In genomic region chr3:37967252-37967881, GRCh38 we compare ENCODE assay signal across 1 cellular context.
A peak's percentile ranks its signal among the peaks of the same experiment; 100 is the strongest.
TF ChIP-seq lines count a peak whose summit lies in the region.

No MANE protein-coding gene starts in this region.

TF ChIP-seq in HepG2, 621 proteins besides CTCF, POLR2A, EP300 and RAD21 (continued from another document):
- TF ChIP-seq ZNF280D (CRISPR knock-in tag; IDR thresholded peaks at IDR 0.05) (0 out of 2 replicates have a peak, but pooled peaks have one; percentile 36), ARID4A (CRISPR knock-in tag; IDR thresholded peaks at IDR 0.05; ENCODE audit: borderline replicate concordance) (peak; percentile 40; the same call in 1 of the 2 replicates), ZNF772 (CRISPR knock-in tag; IDR thresholded peaks at IDR 0.05) (no peak), ZNF570 (CRISPR knock-in tag; IDR thresholded peaks at IDR 0.05; ENCODE audit: borderline replicate concordance) (no peak), ZNF484 (CRISPR knock-in tag; IDR thresholded peaks at IDR 0.05; ENCODE audit: borderline replicate concordance, low read depth) (no peak), ZNF143 (CRISPR knock-in tag; IDR thresholded peaks at IDR 0.05) (no peak), YY1 (IDR thresholded peaks at IDR 0.05; ENCODE audit: insufficient read depth, insufficient replicate concordance, low read depth, low read length) (peak; percentile 50), TEF (CRISPR knock-in tag; IDR thresholded peaks at IDR 0.05) (no peak), ZFX (CRISPR knock-in tag; IDR thresholded peaks at IDR 0.05; ENCODE audit: low read depth) (0 out of 2 replicates have a peak, but pooled peaks have one; percentile 23), ZNF891 (CRISPR knock-in tag; IDR thresholded peaks at IDR 0.05) (no peak), PBX3 (CRISPR knock-in tag; IDR thresholded peaks at IDR 0.05; ENCODE audit: borderline replicate concordance) (no peak), ZFP91 (CRISPR knock-in tag; IDR thresholded peaks at IDR 0.05; ENCODE audit: borderline replicate concordance) (peak; percentile 65), FOXO4 (CRISPR knock-in tag; conservative IDR thresholded peaks at IDR 0.05) (no peak), TFDP1 (CRISPR knock-in tag; IDR thresholded peaks at IDR 0.05; ENCODE audit: borderline replicate concordance) (0 out of 2 replicates have a peak, but pooled peaks have one; percentile 13), RXRB (CRISPR knock-in tag; IDR thresholded peaks at IDR 0.05; ENCODE audit: borderline replicate concordance) (0 out of 2 replicates have a peak, but pooled peaks have one; percentile 28), SRSF9 (IDR thresholded peaks at IDR 0.05; ENCODE audit: borderline replicate concordance, insufficient read depth, low read depth, low read length, poor library complexity, severe bottlenecking) (no peak), ZNF556 (CRISPR knock-in tag; IDR thresholded peaks at IDR 0.05; ENCODE audit: borderline replicate concordance) (peak; percentile 54; the same call in 1 of the 2 replicates), ISL2 (CRISPR knock-in tag; IDR thresholded peaks at IDR 0.05) (no peak), AGO2 (optimal IDR thresholded peaks at IDR 0.05; ENCODE audit: low read depth, low read length) (peak; percentile 39), ARID5B (CRISPR knock-in tag; IDR thresholded peaks at IDR 0.05) (peak; percentile 47; the same call in 1 of the 2 replicates), TCF12 (IDR thresholded peaks at IDR 0.05) (no peak), TCF12 (CRISPR knock-in tag; IDR thresholded peaks at IDR 0.05) (no peak), TEAD3 (CRISPR knock-in tag; optimal IDR thresholded peaks at IDR 0.05; ENCODE audit: borderline replicate concordance) (peak; percentile 38), ZNF740 (CRISPR knock-in tag; IDR thresholded peaks at IDR 0.05) (no peak), MED1 (CRISPR knock-in tag; IDR thresholded peaks at IDR 0.05) (peak; percentile 34; the same call in 1 of the 2 replicates), NBN (conservative IDR thresholded peaks at IDR 0.05) (no peak), ZNF512 (CRISPR knock-in tag; IDR thresholded peaks at IDR 0.05) (no peak), ZNF234 (CRISPR knock-in tag; conservative IDR thresholded peaks at IDR 0.05) (no peak)
TF ChIP-seq in HepG2: peak in this region for 68.
